In the genomic region with DNA sequence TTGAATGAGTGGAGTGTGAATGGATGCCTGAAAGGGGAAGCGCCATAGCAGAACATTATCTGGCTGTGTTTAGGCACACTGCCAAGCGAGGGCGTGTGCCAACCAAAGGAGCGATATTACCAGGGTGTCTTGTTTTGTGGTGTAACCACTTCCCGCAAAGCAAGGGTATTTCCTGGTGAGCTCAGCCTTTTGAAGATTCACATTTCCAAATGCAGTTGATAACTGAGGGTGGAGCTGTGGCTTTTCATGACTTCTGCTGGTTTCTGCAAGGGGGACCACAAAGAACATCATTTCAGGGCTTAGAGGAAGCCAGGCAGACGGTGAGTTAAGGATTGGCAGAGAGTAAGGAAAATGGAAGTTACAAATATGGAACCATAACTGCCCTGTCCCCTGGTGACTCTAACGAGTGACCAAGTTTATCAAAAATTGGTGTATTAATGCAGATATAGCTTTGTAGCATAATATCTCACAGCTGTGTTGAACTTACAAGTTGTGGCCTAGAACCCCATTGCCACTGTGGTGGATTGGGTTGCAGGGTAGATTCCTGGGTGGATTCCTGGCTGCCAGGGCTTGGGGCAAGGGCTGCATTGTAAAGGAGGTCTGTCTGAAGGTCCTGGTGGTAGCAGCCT, we compare ENCODE assay signal across 8 cellular contexts.
DNase-seq lines count a peak whose midpoint lies in the region; ATAC-seq, FAIRE-seq and TF ChIP-seq lines count a peak whose summit lies in the region.

No MANE protein-coding gene starts in this region.

- H3K4me1 ChIP-seq in gastrocnemius medialis: peaks cover 47 to 52% of the 10 kb centered on the region in 2 donors

- TF ChIP-seq CTCF in epithelial cell of esophagus (IDR thresholded peaks at IDR 0.05; ENCODE audit: insufficient read depth, low read depth, low read length, missing control alignments): no peak
- TF ChIP-seq CTCF in gastrocnemius medialis (IDR thresholded peaks at IDR 0.05 in 4 of 5, conservative IDR thresholded peaks at IDR 0.05 in 1 of 5): no peak
- no peak for TF ChIP-seq CTCF in WERI-Rb-1 (IDR thresholded peaks at IDR 0.05; ENCODE audit: low read depth, low read length)

- H3K27ac ChIP-seq in gastrocnemius medialis: peak overlapping the region; percentile 61 to 91 (median 68)
- H3K27ac ChIP-seq in WERI-Rb-1: no peak overlapping the region

- FAIRE-seq in frontal cortex (lab: Jason Lieb, UNC): no peak

- H3K9me3 ChIP-seq in gastrocnemius medialis (no peaks in the 10 kb centered on the region), WERI-Rb-1 (ENCODE audit: severe bottlenecking) (peaks cover 5% of the 10 kb centered on the region)

- no peak for TF ChIP-seq POLR2A in gastrocnemius medialis (IDR thresholded peaks at IDR 0.05)

- in situ Hi-C loops in gastrocnemius medialis (cut with MboI; ENCODE audit: low sequenced_read_pairs in 4 of 4): no loop called here

- DNase-seq in GM04504 (ENCODE audit: low read depth) (peak; percentile 6), NCI-H774 (lab: John Stamatoyannopoulos, UW) (peak; percentile 74), epithelial cell of esophagus (ENCODE audit: low read depth) (peak; percentile 98), gastrocnemius medialis (peak; percentile 60 to 74), WERI-Rb-1 (no peak), frontal cortex (ENCODE audit: low spot score in 2 of 2) (no peak)
- peak; percentile 87 for DNase-seq in activated CD8-positive, alpha-beta memory T cell treated with anti-CD3 and anti-CD28 coated beads for 24 hours

- no peaks in the 10 kb centered on the region for H3K27me3 ChIP-seq in gastrocnemius medialis
- H3K27me3 ChIP-seq in WERI-Rb-1 (ENCODE audit: insufficient read depth, low read depth, severe bottlenecking): no peaks in the 10 kb centered on the region

- intact Hi-C loops in gastrocnemius medialis (cut with DNase I; ENCODE audit: low total_unique reads): loop anchor here (2.0 kb wide), 1 partner anchor 35 kb away; no protein-coding TSS in a partner anchor

- ATAC-seq in HG02973 (IDR thresholded peaks at IDR 0.05; ENCODE audit: unreplicated experiment): peak; percentile 58
- peak; percentile 41 to 59 for ATAC-seq in gastrocnemius medialis

- no peak overlapping the region for H3K4me3 ChIP-seq in epithelial cell of esophagus (ENCODE audit: low read length)
- H3K4me3 ChIP-seq in gastrocnemius medialis: no peak overlapping the region
- no peak overlapping the region for H3K4me3 ChIP-seq in WERI-Rb-1 (ENCODE audit: low read depth, low read length)

- H3K36me3 ChIP-seq in gastrocnemius medialis: no peaks in the 10 kb centered on the region
- H3K36me3 ChIP-seq in WERI-Rb-1: no peaks in the 10 kb centered on the region; the same call in 1 of the 2 replicates

Comparison
In these comparisons a context has a peak if more than half of its experiments do, and no peak if none do; other contexts are left out.
1. DNase-seq: peak in GM04504 (single experiment), NCI-H774 (single experiment), activated CD8-positive, alpha-beta memory T cell treated with anti-CD3 and anti-CD28 coated beads for 24 hours (single experiment), epithelial cell of esophagus (single experiment) and gastrocnemius medialis (2 of 2); none in WERI-Rb-1 (single experiment) and frontal cortex (0 of 2).